ENCODE assay signal across 1 cellular context in genomic region chr20:41086402-41087324, GRCh38.
TF ChIP-seq lines count a peak whose summit lies in the region.

No MANE protein-coding gene starts in this region.

TF ChIP-seq in K562, 482 proteins besides CTCF, POLR2A, EP300 and RAD21 (continued from another document and continues in another):
- no peak for TF ChIP-seq FOXP4 (CRISPR knock-in tag; IDR thresholded peaks at IDR 0.05; ENCODE audit: borderline replicate concordance)
- 0 out of 2 replicates have a peak, but pooled peaks have one; percentile 71 for TF ChIP-seq ILF3 (IDR thresholded peaks at IDR 0.05; ENCODE audit: borderline replicate concordance)
- no peak for TF ChIP-seq NFATC3 (IDR thresholded peaks at IDR 0.05)
- TF ChIP-seq RNF219 (CRISPR knock-in tag; IDR thresholded peaks at IDR 0.05) = no peak
- no peak for TF ChIP-seq ZNF12 (CRISPR knock-in tag; IDR thresholded peaks at IDR 0.05)
- TF ChIP-seq DIDO1 (tag; IDR thresholded peaks at IDR 0.05; ENCODE audit: low read depth) = no peak
- TF ChIP-seq ILK (tag; IDR thresholded peaks at IDR 0.05; ENCODE audit: borderline replicate concordance, low read depth) = no peak
- no peak for TF ChIP-seq SMAD3 (CRISPR knock-in tag; conservative IDR thresholded peaks at IDR 0.05)
- TF ChIP-seq PHF20 (IDR thresholded peaks at IDR 0.05; ENCODE audit: partially characterized antibody) = no peak
- no peak; a peak in 1 of 4 replicates for TF ChIP-seq ZNF639 (CRISPR knock-in tag; conservative IDR thresholded peaks at IDR 0.05 in 1 of 2, IDR thresholded peaks at IDR 0.05 in 1 of 2)
- TF ChIP-seq USF1 (CRISPR knock-in tag; IDR thresholded peaks at IDR 0.05) = no peak
- TF ChIP-seq TSC22D4 (tag; IDR thresholded peaks at IDR 0.05) = no peak
- no peak for TF ChIP-seq ZNF778 (CRISPR knock-in tag; IDR thresholded peaks at IDR 0.05)
- TF ChIP-seq SNIP1 (IDR thresholded peaks at IDR 0.05; ENCODE audit: low read depth) = no peak
- no peak for TF ChIP-seq ZNF589 (CRISPR knock-in tag; IDR thresholded peaks at IDR 0.05; ENCODE audit: low read depth)
- no peak for TF ChIP-seq ZNF197 (CRISPR knock-in tag; IDR thresholded peaks at IDR 0.05; ENCODE audit: low read depth)
- TF ChIP-seq RHOXF2B (CRISPR knock-in tag; conservative IDR thresholded peaks at IDR 0.05) = no peak
- no peak for TF ChIP-seq POLR3A (IDR thresholded peaks at IDR 0.05; ENCODE audit: borderline replicate concordance, extremely low read depth, insufficient read depth, insufficient read length)
- TF ChIP-seq SOX6 (IDR thresholded peaks at IDR 0.05) = peak; percentile 86
- TF ChIP-seq HOXB6 (CRISPR knock-in tag; IDR thresholded peaks at IDR 0.05; ENCODE audit: borderline replicate concordance) = no peak
- TF ChIP-seq DLX4 (CRISPR knock-in tag; IDR thresholded peaks at IDR 0.05) = no peak
- TF ChIP-seq FUS (optimal IDR thresholded peaks at IDR 0.05; ENCODE audit: low read depth, low read length) = no peak
- no peak for TF ChIP-seq TFAP4 (CRISPR knock-in tag; IDR thresholded peaks at IDR 0.05; ENCODE audit: borderline replicate concordance)
- TF ChIP-seq ZEB2 (IDR thresholded peaks at IDR 0.05) = no peak
- no peak for TF ChIP-seq FOXA3 (CRISPR knock-in tag; conservative IDR thresholded peaks at IDR 0.05 in 1 of 2, IDR thresholded peaks at IDR 0.05 in 1 of 2)
- TF ChIP-seq ZNF324 (CRISPR knock-in tag; IDR thresholded peaks at IDR 0.05) = no peak
- TF ChIP-seq NRF1 (conservative IDR thresholded peaks at IDR 0.05 in 1 of 2, IDR thresholded peaks at IDR 0.05 in 1 of 2) = peak; percentile 20 to 29; a peak in 2 of 4 replicates
- TF ChIP-seq HDGF (IDR thresholded peaks at IDR 0.05) = no peak
- no peak for TF ChIP-seq KAT7 (CRISPR knock-in tag; IDR thresholded peaks at IDR 0.05; ENCODE audit: borderline replicate concordance)
- no peak for TF ChIP-seq ZBED1 (IDR thresholded peaks at IDR 0.05)
- no peak for TF ChIP-seq ZNF184 (CRISPR knock-in tag; IDR thresholded peaks at IDR 0.05)
- no peak for TF ChIP-seq GMEB1 (CRISPR knock-in tag; IDR thresholded peaks at IDR 0.05)
- TF ChIP-seq CREB3 (tag; conservative IDR thresholded peaks at IDR 0.05; ENCODE audit: low read depth) = no peak
- peak; percentile 27; the same call in 1 of the 2 replicates for TF ChIP-seq CTBP1 (IDR thresholded peaks at IDR 0.05; ENCODE audit: borderline replicate concordance)
- no peak for TF ChIP-seq MCM5 (IDR thresholded peaks at IDR 0.05; ENCODE audit: low read depth)
- no peak for TF ChIP-seq ZNF253 (CRISPR knock-in tag; conservative IDR thresholded peaks at IDR 0.05)
- TF ChIP-seq XRCC3 (IDR thresholded peaks at IDR 0.05) = no peak
- peak; percentile 63; the same call in 1 of the 2 replicates for TF ChIP-seq STAT5A (IDR thresholded peaks at IDR 0.05; ENCODE audit: borderline replicate concordance, low read length)
- peak; percentile 62 for TF ChIP-seq CEBPG (CRISPR knock-in tag; IDR thresholded peaks at IDR 0.05)
- TF ChIP-seq CEBPG (tag; conservative IDR thresholded peaks at IDR 0.05 in 1 of 2, IDR thresholded peaks at IDR 0.05 in 1 of 2) = peak; percentile 54 to 82; a peak in 3 of 4 replicates
- no peak for TF ChIP-seq GTF2A2 (tag; IDR thresholded peaks at IDR 0.05)
- TF ChIP-seq ZBTB43 (CRISPR knock-in tag; IDR thresholded peaks at IDR 0.05) = no peak
- TF ChIP-seq LCOR (CRISPR knock-in tag; IDR thresholded peaks at IDR 0.05) = peak; percentile 98
- TF ChIP-seq TBL1XR1 (IDR thresholded peaks at IDR 0.05; ENCODE audit: low read length in 2 of 2) = peak in 1 of 2 experiments; percentile 74; a peak in 2 of 4 replicates
- TF ChIP-seq SRSF3 (IDR thresholded peaks at IDR 0.05; ENCODE audit: insufficient read depth, low read length) = no peak
- TF ChIP-seq AFF4 (CRISPR knock-in tag; IDR thresholded peaks at IDR 0.05) = no peak
- TF ChIP-seq MAFG (tag; conservative IDR thresholded peaks at IDR 0.05) = peak; percentile 63
